ENCODE assay signal across 20 cellular contexts in genomic region chr3:30350901-30351300, GRCh38.
"Had no signal": no experiment of that assay in that cellular context is flagged by ENCODE, and none has a peak within 500 bp of the region (broad histone marks: within the 10 kb centered on the region; RNA-seq: fewer than 3 reads in every experiment).

No MANE protein-coding gene starts in this region.

- H3K4me3 ChIP-seq: lung, right atrium auricular region, sigmoid colon, skin epidermis, suprapubic skin, tibial artery, upper lobe of left lung, vagina had no signal

- H3K27ac ChIP-seq: foreskin keratinocyte, neutrophil, right atrium auricular region, suprapubic skin, upper lobe of left lung, vagina had no signal

- DNase-seq: effector memory CD8-positive, alpha-beta T cell; erythroblast; foreskin keratinocyte; kidney; left cardiac atrium; left ventricle myocardium superior; naive thymus-derived CD4-positive, alpha-beta T cell; nephron progenitor cell; posterior cingulate gyrus; sigmoid colon; stimulated activated CD4-positive, alpha-beta T cell treated with anti-CD3 and anti-CD28 coated beads, Interleukin-12 subunit alpha, Interleukin-12 subunit beta, amount 100 ng/mL, for 4 hours; stimulated activated naive CD4-positive, alpha-beta T cell treated with Interleukin-2 at 50 U/mL for 16 hours; tibial artery; upper lobe of left lung had no signal

- ATAC-seq: effector memory CD8-positive, alpha-beta T cell; foreskin keratinocyte; left cardiac atrium; left ventricle myocardium superior; naive thymus-derived CD4-positive, alpha-beta T cell had no signal

- H3K9me3 ChIP-seq: neutrophil, right atrium auricular region, sigmoid colon, suprapubic skin, tibial artery, upper lobe of left lung, vagina had no signal

- H3K27me3 ChIP-seq: foreskin keratinocyte, neutrophil, right atrium auricular region, sigmoid colon, suprapubic skin, tibial artery, upper lobe of left lung, vagina had no signal

- FAIRE-seq: kidney had no signal

- H3K36me3 ChIP-seq: neutrophil, right atrium auricular region, sigmoid colon, suprapubic skin, tibial artery, upper lobe of left lung, vagina had no signal
